ENCODE assay signal across 30 cellular contexts in the genomic region with DNA sequence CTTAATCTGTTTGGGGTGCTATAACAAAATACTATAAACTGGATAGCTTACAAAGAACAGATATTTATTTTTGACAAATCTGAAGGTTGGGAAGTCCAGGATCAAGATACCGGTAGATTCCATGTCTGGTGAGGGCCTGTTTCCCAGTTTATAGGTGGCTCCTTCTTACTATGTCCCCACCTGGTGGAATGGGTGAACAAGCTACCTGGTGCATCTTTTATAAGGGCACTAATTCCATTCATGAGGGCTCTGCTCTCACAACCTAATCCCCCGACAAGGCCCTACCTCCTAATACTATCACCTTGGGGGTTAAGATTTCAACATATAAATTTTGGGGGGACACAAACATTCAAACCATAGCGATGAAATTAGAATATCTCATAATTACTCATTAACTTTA.
"Had no signal": no experiment of that assay in that cellular context is flagged by ENCODE, and none has a peak within 500 bp of the region (broad histone marks: within the 10 kb centered on the region; RNA-seq: fewer than 3 reads in every experiment).

No MANE protein-coding gene starts in this region.

- H3K27ac ChIP-seq: adrenal gland, body of pancreas, epithelial cell of prostate, gastrocnemius medialis, heart left ventricle had no signal

- FAIRE-seq: endometrium, endothelial cell of umbilical vein had no signal

- DNase-seq: activated B cell treated with CpG ODN at 0.5 μM for 24 hours; activated CD4-positive, alpha-beta T cell treated with anti-CD3 and anti-CD28 coated beads for 48 hours; activated CD4-positive, alpha-beta T cell treated with anti-CD3 and anti-CD28 coated beads, Interleukin-2, amount 50 U/mL, for 1 hour; activated CD4-positive, alpha-beta T cell treated with anti-CD3 and anti-CD28 coated beads, Interleukin-2, amount 50 U/mL, for 48 hours; activated CD8-positive, alpha-beta memory T cell treated with anti-CD3 and anti-CD28 coated beads for 24 hours; activated CD8-positive, alpha-beta T cell treated with anti-CD3 and anti-CD28 coated beads for 36 hours; activated effector memory CD4-positive, alpha-beta T cell treated with anti-CD3 and anti-CD28 coated beads, Interleukin-2, amount 50 U/mL, for 16 hours; activated naive CD4-positive, alpha-beta T cell treated with anti-CD3 and anti-CD28 coated beads for 36 hours; activated naive CD8-positive, alpha-beta T cell treated with anti-CD3 and anti-CD28 coated beads for 36 hours; activated naive CD8-positive, alpha-beta T cell treated with anti-CD3 and anti-CD28 coated beads, Interleukin-2, amount 50 U/mL, for 24 hours; activated T-cell treated with anti-CD3 and anti-CD28 coated beads, Interleukin-2, amount 50 U/mL, for 1 hour; activated T-cell treated with anti-CD3 and anti-CD28 coated beads, Interleukin-2, amount 50 U/mL, for 48 hours; adrenal gland; amygdala; aorta; body of pancreas; caudate nucleus; cortex of kidney; dermis blood vessel endothelial cell; effector CD4-positive, alpha-beta T cell; effector memory CD8-positive, alpha-beta T cell; foreskin fibroblast; gastrocnemius medialis; glutamatergic neuron; heart left ventricle; T-helper 2 cell had no signal

- H3K4me3 ChIP-seq: adrenal gland, body of pancreas, gastrocnemius medialis, heart left ventricle had no signal

- ATAC-seq: activated CD4-positive, CD25-positive, alpha-beta regulatory T cell treated with anti-CD3 and anti-CD28 coated beads, Interleukin-2, amount 50 U/mL, for 24 hours; activated CD8-positive, alpha-beta T cell treated with anti-CD3 and anti-CD28 coated beads for 36 hours; activated naive CD8-positive, alpha-beta T cell treated with anti-CD3 and anti-CD28 coated beads, Interleukin-2, amount 50 U/mL, for 24 hours; body of pancreas; effector memory CD8-positive, alpha-beta T cell; gastrocnemius medialis; heart left ventricle had no signal

- H3K4me1 ChIP-seq: adrenal gland, body of pancreas, gastrocnemius medialis had no signal

- H3K9me3 ChIP-seq: adrenal gland, body of pancreas, gastrocnemius medialis had no signal

- H3K36me3 ChIP-seq: adrenal gland, gastrocnemius medialis, heart left ventricle had no signal

- H3K27me3 ChIP-seq: adrenal gland, body of pancreas, gastrocnemius medialis, heart left ventricle had no signal
